ENCODE assay signal across 4 cellular contexts in genomic region chr2:175601969-175602368, GRCh38.
"Had no signal": no experiment of that assay in that cellular context is flagged by ENCODE, and none has a peak within 500 bp of the region (broad histone marks: within the 10 kb centered on the region; RNA-seq: fewer than 3 reads in every experiment).

No MANE protein-coding gene starts in this region.

- H3K4me3 ChIP-seq: GM23338 had no signal

- DNase-seq: H9, HCEC 1CT, IMR-90 had no signal

- H3K27ac Mint-ChIP-seq: GM23338, H9 had no signal

- H2AFZ ChIP-seq: GM23338 had no signal

- H3K4me2 ChIP-seq: GM23338 had no signal

- H3K9me3 Mint-ChIP-seq: GM23338, H9 had no signal

- ATAC-seq: GM23338 had no signal

- H3K4me3 Mint-ChIP-seq: GM23338, H9 had no signal
